ENCODE assay signal across 9 cellular contexts in the genomic region with DNA sequence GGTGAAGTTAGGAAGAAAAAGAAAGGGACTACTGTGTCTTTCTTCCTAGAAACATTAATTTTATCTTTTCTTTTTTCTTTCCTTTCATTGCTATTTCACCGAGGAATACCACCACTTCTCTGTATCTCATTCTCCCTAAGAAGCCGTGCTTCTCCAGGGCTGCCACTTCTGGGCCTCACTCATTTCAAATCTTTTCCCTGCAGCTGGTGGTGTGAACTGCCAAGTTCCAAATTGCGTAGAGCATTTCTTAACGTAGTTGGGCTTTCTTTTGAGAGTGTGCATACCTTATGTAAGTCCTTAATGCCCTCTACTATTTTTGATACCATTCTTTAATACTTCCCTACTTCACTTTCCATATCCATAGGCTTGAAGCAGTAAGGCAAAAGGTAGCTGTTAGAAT.
"Had no signal": no experiment of that assay in that cellular context is flagged by ENCODE, and none has a peak within 500 bp of the region (broad histone marks: within the 10 kb centered on the region; RNA-seq: fewer than 3 reads in every experiment).

No MANE protein-coding gene starts in this region.

- H3K9ac ChIP-seq: GM23248 had no signal

- H3K9me3 Mint-ChIP-seq: HFFc6 had no signal

- H3K4me3 ChIP-seq: GM23248, HAP-1 had no signal

- H3K27ac ChIP-seq: GM23248, HL-60 had no signal

- H2AFZ ChIP-seq: GM23248 had no signal

- DNase-seq: GM23248, GOT3, H7, HFFc6 had no signal

- H3K36me3 ChIP-seq: HAP-1 had no signal

- ATAC-seq: HCT116, HepG2 had no signal

- H3K4me1 Mint-ChIP-seq: IgD-negative memory B cell had no signal

- H3K9me3 ChIP-seq: HAP-1 had no signal

- H3K4me3 Mint-ChIP-seq: HFFc6, IgD-negative memory B cell had no signal

- FAIRE-seq: HepG2 had no signal

- H3K27ac Mint-ChIP-seq: HFFc6, IgD-negative memory B cell had no signal

- H3K4me1 ChIP-seq: HAP-1 had no signal
